Comparison of ENCODE assay signal across 22 cellular contexts in genomic region chr6:160055813-160056212, GRCh38.
"Had no signal": no experiment of that assay in that cellular context is flagged by ENCODE, and none has a peak within 500 bp of the region (broad histone marks: within the 10 kb centered on the region; RNA-seq: fewer than 3 reads in every experiment).

No MANE protein-coding gene starts in this region.

- H3K27ac ChIP-seq: esophagus muscularis mucosa, foreskin keratinocyte, testis had no signal

- H3K27ac Mint-ChIP-seq: activated CD4-positive, alpha-beta memory T cell treated with anti-CD3 and anti-CD28 coated beads, Interleukin-2, amount 10 ng/mL, durations not matched to agents 7 days and 5 days; activated naive CD8-positive, alpha-beta T cell; activated T-cell treated with anti-CD3 and anti-CD28 coated beads, Interleukin-2, amount 50 U/mL, for 72 hours; dendritic cell treated with granulocyte-macrophage colony-stimulating factor and Interleukin-4, amounts not matched to agents 40 ng/mL and 50 ng/mL, for 4 days; T-cell; type B pancreatic cell had no signal

- H3K9me3 ChIP-seq: esophagus muscularis mucosa, testis had no signal

- H3K4me1 ChIP-seq: esophagus muscularis mucosa, foreskin keratinocyte, testis had no signal

- H3K27me3 Mint-ChIP-seq: activated CD4-positive, alpha-beta memory T cell treated with anti-CD3 and anti-CD28 coated beads, Interleukin-2, amount 10 ng/mL, durations not matched to agents 7 days and 5 days; activated naive CD8-positive, alpha-beta T cell; dendritic cell treated with granulocyte-macrophage colony-stimulating factor and Interleukin-4, amounts not matched to agents 40 ng/mL and 50 ng/mL, for 4 days; naive thymus-derived CD4-positive, alpha-beta T cell; T-cell; type B pancreatic cell had no signal

- DNase-seq: activated CD4-positive, alpha-beta memory T cell treated with anti-CD3 and anti-CD28 coated beads, Interleukin-2, amount 10 ng/mL, durations not matched to agents 7 days and 5 days; activated CD4-positive, alpha-beta T cell treated with anti-CD3 and anti-CD28 coated beads for 48 hours; activated CD4-positive, CD25-positive, alpha-beta regulatory T cell; activated gamma-delta T cell; activated T-cell treated with anti-CD3 and anti-CD28 coated beads, Interleukin-2, amount 50 U/mL, for 72 hours; effector CD8-positive, alpha-beta T cell; foreskin keratinocyte; glutamatergic neuron; hippocampal formation; mammary epithelial cell; naive thymus-derived CD4-positive, alpha-beta T cell; stimulated activated CD4-positive, alpha-beta T cell treated with anti-CD3 and anti-CD28 coated beads, Interleukin-4, amount 100 ng/mL, for 1 hour; T-cell; T1000; testis had no signal

- H3K4me3 ChIP-seq: esophagus muscularis mucosa, smooth muscle cell, testis had no signal

- H3K4me3 Mint-ChIP-seq: activated CD4-positive, alpha-beta memory T cell treated with anti-CD3 and anti-CD28 coated beads, Interleukin-2, amount 10 ng/mL, durations not matched to agents 7 days and 5 days; activated naive CD8-positive, alpha-beta T cell; activated T-cell treated with anti-CD3 and anti-CD28 coated beads, Interleukin-2, amount 50 U/mL, for 72 hours; dendritic cell treated with granulocyte-macrophage colony-stimulating factor and Interleukin-4, amounts not matched to agents 40 ng/mL and 50 ng/mL, for 4 days; naive thymus-derived CD4-positive, alpha-beta T cell; T-cell; type B pancreatic cell had no signal

- H3K27me3 ChIP-seq: esophagus muscularis mucosa, foreskin keratinocyte, testis had no signal

- H3K9me3 Mint-ChIP-seq: activated CD4-positive, alpha-beta memory T cell treated with anti-CD3 and anti-CD28 coated beads, Interleukin-2, amount 10 ng/mL, durations not matched to agents 7 days and 5 days; activated T-cell treated with anti-CD3 and anti-CD28 coated beads, Interleukin-2, amount 50 U/mL, for 72 hours; dendritic cell treated with granulocyte-macrophage colony-stimulating factor and Interleukin-4, amounts not matched to agents 40 ng/mL and 50 ng/mL, for 4 days; naive thymus-derived CD4-positive, alpha-beta T cell; T-cell had no signal

- ATAC-seq: activated T-cell treated with anti-CD3 and anti-CD28 coated beads, Interleukin-2, amount 50 U/mL, for 72 hours; foreskin keratinocyte; naive thymus-derived CD4-positive, alpha-beta T cell; sciatic nerve; SK-N-SH treated with all-trans-retinoic acid at 6 μM for 48 hours; T-cell had no signal
